8 cellular contexts compared by ENCODE assay signal in genomic region chr9:93453047-93453914, GRCh38. TPM values are rescaled to one million over a fixed set of nuclear protein-coding genes. Genes with fewer than 3 reads are reported as not detected.
A peak's percentile ranks its signal among the peaks of the same experiment; 100 is the strongest.
DNase-seq lines count a peak whose midpoint lies in the region; ATAC-seq and TF ChIP-seq lines count a peak whose summit lies in the region.

FAM120AOS (minus strand) TSS chr9:93453581; CDS start chr9:93452709, 872 bp downstream.

- H3K9me3 ChIP-seq in suprapubic skin = no peaks in the 10 kb centered on the region

- peak within 1 kb of the TSS; percentile 87 for H3K27ac Mint-ChIP-seq in activated naive CD4-positive, alpha-beta T cell treated with anti-CD3 and anti-CD28 coated beads, Interleukin-2, amount 50 U/mL, for 24 hours

- no peaks in the 10 kb centered on the region for H3K27me3 Mint-ChIP-seq in activated naive CD4-positive, alpha-beta T cell treated with anti-CD3 and anti-CD28 coated beads, Interleukin-2, amount 50 U/mL, for 24 hours

- no peaks in the 10 kb centered on the region for H3K9me3 Mint-ChIP-seq in activated naive CD4-positive, alpha-beta T cell treated with anti-CD3 and anti-CD28 coated beads, Interleukin-2, amount 50 U/mL, for 24 hours

- peaks cover 59% of the 10 kb centered on the region for H3K4me1 Mint-ChIP-seq in activated naive CD4-positive, alpha-beta T cell treated with anti-CD3 and anti-CD28 coated beads, Interleukin-2, amount 50 U/mL, for 24 hours

- H3K36me3 Mint-ChIP-seq in activated naive CD4-positive, alpha-beta T cell treated with anti-CD3 and anti-CD28 coated beads, Interleukin-2, amount 50 U/mL, for 24 hours = peaks cover 9% of the 10 kb centered on the region

- peak within 1 kb of the TSS; percentile 89 for H3K4me3 ChIP-seq in HFF-Myc (replicated peaks; ENCODE audit: low read depth, low read length)
- H3K4me3 ChIP-seq in NB4 (ENCODE audit: low read depth, low read length) = peak within 1 kb of the TSS; percentile 91
- peak within 1 kb of the TSS; percentile 76 for H3K4me3 ChIP-seq in suprapubic skin

- peak; percentile 33 for TF ChIP-seq POLR2A in NB4 (IDR thresholded peaks at IDR 0.05; ENCODE audit: extremely low read depth, insufficient read length)
- TF ChIP-seq POLR2A in suprapubic skin (IDR thresholded peaks at IDR 0.05) = peak in 1 of 2 donors; percentile 10

- ATAC-seq in SK-N-SH treated with all-trans-retinoic acid at 6 μM for 48 hours = peak; percentile 90

- no peaks in the 10 kb centered on the region for H3K27me3 ChIP-seq in suprapubic skin

- TF ChIP-seq CTCF in HFF-Myc (IDR thresholded peaks at IDR 0.05; ENCODE audit: low read depth, low read length, missing control alignments) = no peak
- no peak for TF ChIP-seq CTCF in NB4 (IDR thresholded peaks at IDR 0.05; ENCODE audit: low read depth, low read length)
- no peak for TF ChIP-seq CTCF in suprapubic skin (IDR thresholded peaks at IDR 0.05)

- TF ChIP-seq EP300 in suprapubic skin (IDR thresholded peaks at IDR 0.05) = no peak

- peaks cover 50% of the 10 kb centered on the region for H3K4me1 ChIP-seq in suprapubic skin

- peaks cover 6% of the 10 kb centered on the region for H3K36me3 ChIP-seq in suprapubic skin

- WGBS in suprapubic skin = 2% methylated on average over 27 of the region's 34 CpGs

- DNase-seq in GM03348 (ENCODE audit: low spot score) (peak; percentile 96), HFF-Myc (ENCODE audit: extremely low read depth, low read depth) (peak; percentile 78), NB4 (ENCODE audit: low read depth) (peak; percentile 97), globus pallidus (ENCODE audit: low spot score) (peak; percentile 98), nucleus accumbens (lab: John Stamatoyannopoulos, UW) (peak; percentile 43 to 98 (median 90)), suprapubic skin (ENCODE audit: low spot score in 2 of 2) (peak; percentile 96 to 97)

- H3K4me3 Mint-ChIP-seq in activated naive CD4-positive, alpha-beta T cell treated with anti-CD3 and anti-CD28 coated beads, Interleukin-2, amount 50 U/mL, for 24 hours = peak within 1 kb of the TSS; percentile 92

- H3K27ac ChIP-seq in suprapubic skin = peak within 1 kb of the TSS; percentile 95

TF ChIP-seq in SK-N-SH treated with all-trans-retinoic acid at 6 μM for 48 hours, 23 proteins besides CTCF, POLR2A, EP300 and RAD21:
- TF ChIP-seq ISL1 (CRISPR knock-in tag; IDR thresholded peaks at IDR 0.05) (no peak), ZNF70 (CRISPR knock-in tag; IDR thresholded peaks at IDR 0.05) (no peak), ARNTL (CRISPR knock-in tag; IDR thresholded peaks at IDR 0.05; ENCODE audit: borderline replicate concordance, low read depth) (no peak), OSR1 (CRISPR knock-in tag; IDR thresholded peaks at IDR 0.05) (no peak), ZFP3 (CRISPR knock-in tag; IDR thresholded peaks at IDR 0.05) (no peak), TCF4 (CRISPR knock-in tag; IDR thresholded peaks at IDR 0.05; ENCODE audit: borderline replicate concordance) (no peak), ZNF565 (CRISPR knock-in tag; conservative IDR thresholded peaks at IDR 0.05; ENCODE audit: low read depth) (no peak), RARB (CRISPR knock-in tag; IDR thresholded peaks at IDR 0.05) (no peak), ESRRG (CRISPR knock-in tag; IDR thresholded peaks at IDR 0.05) (no peak), CSDC2 (CRISPR knock-in tag; IDR thresholded peaks at IDR 0.05) (no peak), GLIS3 (CRISPR knock-in tag; IDR thresholded peaks at IDR 0.05) (no peak), CSRNP3 (CRISPR knock-in tag; IDR thresholded peaks at IDR 0.05) (no peak), ZNF8 (CRISPR knock-in tag; IDR thresholded peaks at IDR 0.05) (no peak), BACH2 (CRISPR knock-in tag; IDR thresholded peaks at IDR 0.05; ENCODE audit: borderline replicate concordance) (no peak), POU6F1 (CRISPR knock-in tag; IDR thresholded peaks at IDR 0.05; ENCODE audit: borderline replicate concordance, low read depth) (no peak), ZFP30 (CRISPR knock-in tag; IDR thresholded peaks at IDR 0.05) (no peak)
- TF ChIP-seq, protein P1, sequence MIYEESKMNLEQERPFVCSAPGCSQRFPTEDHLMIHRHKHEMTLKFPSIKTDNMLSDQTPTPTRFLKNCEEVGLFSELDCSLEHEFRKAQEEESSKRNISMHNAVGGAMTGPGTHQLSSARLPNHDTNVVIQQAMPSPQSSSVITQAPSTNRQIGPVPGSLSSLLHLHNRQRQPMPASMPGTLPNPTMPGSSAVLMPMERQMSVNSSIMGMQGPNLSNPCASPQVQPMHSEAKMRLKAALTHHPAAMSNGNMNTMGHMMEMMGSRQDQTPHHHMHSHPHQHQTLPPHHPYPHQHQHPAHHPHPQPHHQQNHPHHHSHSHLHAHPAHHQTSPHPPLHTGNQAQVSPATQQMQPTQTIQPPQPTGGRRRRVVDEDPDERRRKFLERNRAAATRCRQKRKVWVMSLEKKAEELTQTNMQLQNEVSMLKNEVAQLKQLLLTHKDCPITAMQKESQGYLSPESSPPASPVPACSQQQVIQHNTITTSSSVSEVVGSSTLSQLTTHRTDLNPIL (CRISPR knock-in tag; IDR thresholded peaks at IDR 0.05; ENCODE audit: low read depth) = no peak
- TF ChIP-seq, protein P2, sequence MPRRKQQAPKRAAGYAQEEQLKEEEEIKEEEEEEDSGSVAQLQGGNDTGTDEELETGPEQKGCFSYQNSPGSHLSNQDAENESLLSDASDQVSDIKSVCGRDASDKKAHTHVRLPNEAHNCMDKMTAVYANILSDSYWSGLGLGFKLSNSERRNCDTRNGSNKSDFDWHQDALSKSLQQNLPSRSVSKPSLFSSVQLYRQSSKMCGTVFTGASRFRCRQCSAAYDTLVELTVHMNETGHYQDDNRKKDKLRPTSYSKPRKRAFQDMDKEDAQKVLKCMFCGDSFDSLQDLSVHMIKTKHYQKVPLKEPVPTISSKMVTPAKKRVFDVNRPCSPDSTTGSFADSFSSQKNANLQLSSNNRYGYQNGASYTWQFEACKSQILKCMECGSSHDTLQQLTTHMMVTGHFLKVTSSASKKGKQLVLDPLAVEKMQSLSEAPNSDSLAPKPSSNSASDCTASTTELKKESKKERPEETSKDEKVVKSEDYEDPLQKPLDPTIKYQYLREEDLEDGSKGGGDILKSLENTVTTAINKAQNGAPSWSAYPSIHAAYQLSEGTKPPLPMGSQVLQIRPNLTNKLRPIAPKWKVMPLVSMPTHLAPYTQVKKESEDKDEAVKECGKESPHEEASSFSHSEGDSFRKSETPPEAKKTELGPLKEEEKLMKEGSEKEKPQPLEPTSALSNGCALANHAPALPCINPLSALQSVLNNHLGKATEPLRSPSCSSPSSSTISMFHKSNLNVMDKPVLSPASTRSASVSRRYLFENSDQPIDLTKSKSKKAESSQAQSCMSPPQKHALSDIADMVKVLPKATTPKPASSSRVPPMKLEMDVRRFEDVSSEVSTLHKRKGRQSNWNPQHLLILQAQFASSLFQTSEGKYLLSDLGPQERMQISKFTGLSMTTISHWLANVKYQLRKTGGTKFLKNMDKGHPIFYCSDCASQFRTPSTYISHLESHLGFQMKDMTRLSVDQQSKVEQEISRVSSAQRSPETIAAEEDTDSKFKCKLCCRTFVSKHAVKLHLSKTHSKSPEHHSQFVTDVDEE (CRISPR knock-in tag; IDR thresholded peaks at IDR 0.05) = no peak
- TF ChIP-seq, protein P3, sequence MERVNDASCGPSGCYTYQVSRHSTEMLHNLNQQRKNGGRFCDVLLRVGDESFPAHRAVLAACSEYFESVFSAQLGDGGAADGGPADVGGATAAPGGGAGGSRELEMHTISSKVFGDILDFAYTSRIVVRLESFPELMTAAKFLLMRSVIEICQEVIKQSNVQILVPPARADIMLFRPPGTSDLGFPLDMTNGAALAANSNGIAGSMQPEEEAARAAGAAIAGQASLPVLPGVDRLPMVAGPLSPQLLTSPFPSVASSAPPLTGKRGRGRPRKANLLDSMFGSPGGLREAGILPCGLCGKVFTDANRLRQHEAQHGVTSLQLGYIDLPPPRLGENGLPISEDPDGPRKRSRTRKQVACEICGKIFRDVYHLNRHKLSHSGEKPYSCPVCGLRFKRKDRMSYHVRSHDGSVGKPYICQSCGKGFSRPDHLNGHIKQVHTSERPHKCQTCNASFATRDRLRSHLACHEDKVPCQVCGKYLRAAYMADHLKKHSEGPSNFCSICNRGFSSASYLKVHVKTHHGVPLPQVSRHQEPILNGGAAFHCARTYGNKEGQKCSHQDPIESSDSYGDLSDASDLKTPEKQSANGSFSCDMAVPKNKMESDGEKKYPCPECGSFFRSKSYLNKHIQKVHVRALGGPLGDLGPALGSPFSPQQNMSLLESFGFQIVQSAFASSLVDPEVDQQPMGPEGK (CRISPR knock-in tag; IDR thresholded peaks at IDR 0.05; ENCODE audit: borderline replicate concordance) = no peak

RNA-seq across cellular contexts. Expression of gene FAM120AOS, which starts in this region (rescaled TPM):
- 10 to 100 TPM; 33.0 to 66.9 (median 34.2) TPM for total RNA-seq in suprapubic skin

Comparison
In these comparisons a context has a peak if more than half of its experiments do, and no peak if none do; other contexts are left out.
1. Peak in every context shown above with its lines: DNase-seq, ATAC-seq, H3K4me3 ChIP-seq and H3K27ac ChIP-seq.